26 cellular contexts compared by ENCODE assay signal in genomic region chr2:120923426-120923825, GRCh38.
"Had no signal": no experiment of that assay in that cellular context is flagged by ENCODE, and none has a peak within 500 bp of the region (broad histone marks: within the 10 kb centered on the region; RNA-seq: fewer than 3 reads in every experiment).

No MANE protein-coding gene starts in this region.

- H3K36me3 ChIP-seq: colonic mucosa, gastrocnemius medialis, neural progenitor cell, prostate gland, right atrium auricular region, sigmoid colon, stomach, upper lobe of left lung had no signal

- H3K9me3 ChIP-seq: colonic mucosa, gastrocnemius medialis, mucosa of descending colon, prostate gland, right atrium auricular region, sigmoid colon, stomach, testis, tibial artery, upper lobe of left lung had no signal

- H3K4me1 ChIP-seq: colonic mucosa, prostate gland, stomach, upper lobe of left lung had no signal

- H3K27ac ChIP-seq: colonic mucosa, epithelial cell of prostate, gastrocnemius medialis, neural progenitor cell, prostate gland, right atrium auricular region, sigmoid colon, stomach, testis, upper lobe of left lung had no signal

- H3K4me2 ChIP-seq: neural progenitor cell had no signal

- H3K27me3 ChIP-seq: colonic mucosa, gastrocnemius medialis, neural progenitor cell, right atrium auricular region, sigmoid colon, stomach, testis, tibial artery, upper lobe of left lung had no signal

- H3K4me3 ChIP-seq: colonic mucosa, gastrocnemius medialis, lung, mucosa of descending colon, neural progenitor cell, prostate gland, right atrium auricular region, sigmoid colon, stomach, testis, tibial artery, upper lobe of left lung had no signal

- ATAC-seq: esophagus mucosa; gastrocnemius medialis; left lobe of liver; mucosa of descending colon; stimulated activated effector memory CD8-positive, alpha-beta T cell treated with anti-CD3 and anti-CD28 coated beads, Interleukin-12 subunit alpha, Interleukin-12 subunit beta, amount 100 ng/mL, for 72 hours had no signal

- H3K9ac ChIP-seq: neural progenitor cell had no signal

- FAIRE-seq: kidney had no signal

- DNase-seq: colonic mucosa; effector CD8-positive, alpha-beta T cell; endodermal cell; foreskin fibroblast; gastrocnemius medialis; head of caudate nucleus; mucosa of descending colon; naive B cell; nucleus accumbens; sigmoid colon; stimulated activated CD4-positive, alpha-beta T cell treated with anti-CD3 and anti-CD28 coated beads, Interleukin-2, amount 100 ng/mL, for 24 hours; stimulated activated CD4-positive, alpha-beta T cell treated with anti-CD3 and anti-CD28 coated beads, Interleukin-4, amount 100 ng/mL, for 24 hours; stimulated activated naive CD4-positive, alpha-beta T cell treated with Interleukin-2 at 50 U/mL for 16 hours; stomach; testis; tibial artery; upper lobe of left lung had no signal

- H2AFZ ChIP-seq: neural progenitor cell had no signal
